ENCODE assay signal across 13 cellular contexts in genomic region chr15:98719169-98719515, GRCh38.
A peak's percentile ranks its signal among the peaks of the same experiment; 100 is the strongest.
DNase-seq lines count a peak whose midpoint lies in the region; ATAC-seq and TF ChIP-seq lines count a peak whose summit lies in the region.
"Had no signal": no experiment of that assay in that cellular context is flagged by ENCODE, and none has a peak within 500 bp of the region (broad histone marks: within the 10 kb centered on the region; RNA-seq: fewer than 3 reads in every experiment).

No MANE protein-coding gene starts in this region.

- H3K27ac Mint-ChIP-seq in MCF 10A (ENCODE audit: low read depth, unreplicated experiment) = no peak overlapping the region
- H3K27ac Mint-ChIP-seq: natural killer cell treated with Interleukin-12 subunit alpha and Interleukin-12 subunit beta and Interleukin-15 and Interleukin-18, amount 100 ng/mL, for 72 hours had no signal

- TF ChIP-seq CTCF in breast epithelium (IDR thresholded peaks at IDR 0.05) (no peak), MCF 10A (IDR thresholded peaks at IDR 0.05; ENCODE audit: unreplicated experiment) (no peak)

- H3K36me3 ChIP-seq in breast epithelium (no peaks in the 10 kb centered on the region), adipocyte (ENCODE audit: control insufficient read depth, insufficient read depth, low read length, severe bottlenecking) (no peaks in the 10 kb centered on the region), stomach smooth muscle (ENCODE audit: control insufficient read depth in 2 of 2, insufficient read depth in 2 of 2, low read length in 2 of 2) (no peaks in the 10 kb centered on the region)
- H3K36me3 ChIP-seq: gastrocnemius medialis had no signal

- DNase-seq in breast epithelium (ENCODE audit: low spot score in 2 of 2) (no peak), MCF 10A (ENCODE audit: unreplicated experiment) (no peak), adipocyte (ENCODE audit: low read depth) (peak; percentile 36), hepatic stellate cell (ENCODE audit: low spot score) (peak; percentile 56), dedifferentiated amniotic fluid mesenchymal stem cell (ENCODE audit: extremely low spot score) (no peak)
- no peak for DNase-seq in activated T-cell treated with anti-CD3 and anti-CD28 coated beads, Interleukin-2, amount 50 U/mL, for 4 hours
- DNase-seq: activated CD4-positive, CD25-positive, alpha-beta regulatory T cell; DMS 273 treated with DMSO at 0.1 percent for 48 hours; gastrocnemius medialis; kidney glomerular epithelial cell had no signal

- H3K4me1 Mint-ChIP-seq in MCF 10A (ENCODE audit: insufficient read depth, unreplicated experiment) = peaks cover 11% of the 10 kb centered on the region
- peaks cover 74% of the 10 kb centered on the region for H3K4me1 Mint-ChIP-seq in activated T-cell treated with anti-CD3 and anti-CD28 coated beads, Interleukin-2, amount 50 U/mL, for 4 hours (ENCODE audit: low read depth)

- H3K27me3 Mint-ChIP-seq in MCF 10A (ENCODE audit: insufficient read depth, unreplicated experiment) = no peaks in the 10 kb centered on the region
- peaks cover 2% of the 10 kb centered on the region for H3K27me3 Mint-ChIP-seq in activated T-cell treated with anti-CD3 and anti-CD28 coated beads, Interleukin-2, amount 50 U/mL, for 4 hours (ENCODE audit: low read depth)
- H3K27me3 Mint-ChIP-seq: natural killer cell treated with Interleukin-12 subunit alpha and Interleukin-12 subunit beta and Interleukin-15 and Interleukin-18, amount 100 ng/mL, for 72 hours had no signal

- POLR2A ChIA-PET in MCF 10A (lab: Yijun Ruan, JAX) = interaction anchor here (0.8 to 0.9 kb wide), 2 partner anchors 35 to 75 kb away, joined by 3 read pairs; no protein-coding TSS in a partner anchor

- no peak for TF ChIP-seq POLR2A in breast epithelium (IDR thresholded peaks at IDR 0.05)

- peaks cover 5 to 32% of the 10 kb centered on the region in 2 donors for H3K4me1 ChIP-seq in breast epithelium
- H3K4me1 ChIP-seq in adipocyte (ENCODE audit: control insufficient read depth, insufficient read depth, low read length) = peaks cover 24% of the 10 kb centered on the region
- peaks cover 49% of the 10 kb centered on the region for H3K4me1 ChIP-seq in stomach smooth muscle (ENCODE audit: control insufficient read depth, insufficient read depth, low read length)

- H3K9ac ChIP-seq in adipocyte (ENCODE audit: low read length) (no peak overlapping the region), stomach smooth muscle (ENCODE audit: low read length in 2 of 2) (no peak overlapping the region)

- H3K9me3 Mint-ChIP-seq in MCF 10A (ENCODE audit: unreplicated experiment) = no peaks in the 10 kb centered on the region
- no peaks in the 10 kb centered on the region for H3K9me3 Mint-ChIP-seq in activated T-cell treated with anti-CD3 and anti-CD28 coated beads, Interleukin-2, amount 50 U/mL, for 4 hours
- H3K9me3 Mint-ChIP-seq: natural killer cell treated with Interleukin-12 subunit alpha and Interleukin-12 subunit beta and Interleukin-15 and Interleukin-18, amount 100 ng/mL, for 72 hours had no signal

- ATAC-seq in activated T-cell treated with anti-CD3 and anti-CD28 coated beads, Interleukin-2, amount 50 U/mL, for 4 hours = no peak
- ATAC-seq in GM21515 (IDR thresholded peaks at IDR 0.05; ENCODE audit: unreplicated experiment) = no peak
- ATAC-seq: gastrocnemius medialis; natural killer cell treated with Interleukin-12 subunit alpha and Interleukin-12 subunit beta and Interleukin-15 and Interleukin-18, amount 100 ng/mL, for 72 hours had no signal

- no peaks in the 10 kb centered on the region for H3K9me3 ChIP-seq in breast epithelium
- no peaks in the 10 kb centered on the region for H3K9me3 ChIP-seq in adipocyte (ENCODE audit: control insufficient read depth, low read length)
- H3K9me3 ChIP-seq in stomach smooth muscle (ENCODE audit: control insufficient read depth in 2 of 2, low read length in 2 of 2) = no peaks in the 10 kb centered on the region
- H3K9me3 ChIP-seq: gastrocnemius medialis had no signal

- no peak overlapping the region for H3K4me3 Mint-ChIP-seq in MCF 10A (ENCODE audit: unreplicated experiment)
- H3K4me3 Mint-ChIP-seq in activated T-cell treated with anti-CD3 and anti-CD28 coated beads, Interleukin-2, amount 50 U/mL, for 4 hours = no peak overlapping the region
- H3K4me3 Mint-ChIP-seq: natural killer cell treated with Interleukin-12 subunit alpha and Interleukin-12 subunit beta and Interleukin-15 and Interleukin-18, amount 100 ng/mL, for 72 hours had no signal

- H3K4me3 ChIP-seq in breast epithelium (no peak overlapping the region), adipocyte (ENCODE audit: low read length) (peak overlapping the region; percentile 5), stomach smooth muscle (ENCODE audit: low read length in 2 of 2) (no peak overlapping the region)
- H3K4me3 ChIP-seq: gastrocnemius medialis had no signal

- H3K27me3 ChIP-seq in breast epithelium = no peaks in the 10 kb centered on the region
- H3K27me3 ChIP-seq in adipocyte (replicated peaks; ENCODE audit: control insufficient read depth, insufficient read depth, low read length) = no peaks in the 10 kb centered on the region
- H3K27me3 ChIP-seq in stomach smooth muscle (ENCODE audit: control insufficient read depth in 1 of 2, insufficient read depth in 2 of 2, low read length in 2 of 2) = no peaks in the 10 kb centered on the region
- H3K27me3 ChIP-seq: gastrocnemius medialis had no signal

- CTCF ChIA-PET in MCF 10A (lab: Yijun Ruan, JAX) = no interaction called here

- BruUV-seq in MCF 10A (replicated peaks; lab: Mats Ljungman, UMichigan) = no TSS peak

- intact Hi-C loops in breast epithelium (cut with DNase I; ENCODE audit: low total_unique reads) (no loop called here), MCF 10A (cut with micrococcal nuclease) (no loop called here)

- H3K27ac ChIP-seq in breast epithelium (peak overlapping the region; percentile 59 to 71), stomach smooth muscle (ENCODE audit: low read length) (peak overlapping the region; percentile 0)

- H3K36me3 Mint-ChIP-seq in MCF 10A (ENCODE audit: insufficient read depth, unreplicated experiment) = peaks cover 6% of the 10 kb centered on the region
- H3K36me3 Mint-ChIP-seq in activated T-cell treated with anti-CD3 and anti-CD28 coated beads, Interleukin-2, amount 50 U/mL, for 4 hours (ENCODE audit: insufficient read depth) = no peaks in the 10 kb centered on the region
- H3K36me3 Mint-ChIP-seq: natural killer cell treated with Interleukin-12 subunit alpha and Interleukin-12 subunit beta and Interleukin-15 and Interleukin-18, amount 100 ng/mL, for 72 hours had no signal

Comparison
In these comparisons a context has a peak if more than half of its experiments do, and no peak if none do; other contexts are left out.
1. DNase-seq: peak in adipocyte (single experiment) and hepatic stellate cell (single experiment); none in breast epithelium (0 of 2), MCF 10A (single experiment), activated T-cell treated with anti-CD3 and anti-CD28 coated beads, Interleukin-2, amount 50 U/mL, for 4 hours (single experiment) and dedifferentiated amniotic fluid mesenchymal stem cell (single experiment).